8 cellular contexts compared by ENCODE assay signal in the genomic region with DNA sequence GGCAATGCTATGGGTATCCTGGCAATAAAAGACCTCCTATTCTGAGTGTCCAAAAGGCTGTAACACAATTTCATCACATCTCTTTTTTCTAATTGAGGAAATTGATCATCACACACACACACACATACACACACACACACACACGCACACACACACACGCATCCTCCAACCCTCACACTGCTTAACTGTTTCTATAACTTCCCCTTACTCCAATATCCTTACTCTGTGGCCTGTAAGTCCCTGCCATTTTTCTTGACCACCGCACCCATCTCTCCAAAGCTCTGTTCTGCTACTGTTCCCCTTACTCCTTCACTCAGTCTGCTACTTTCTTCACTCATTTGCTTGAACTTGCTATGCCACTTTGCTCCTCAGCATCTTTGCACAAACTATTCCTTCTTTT.
"Had no signal": no experiment of that assay in that cellular context is flagged by ENCODE, and none has a peak within 500 bp of the region (broad histone marks: within the 10 kb centered on the region; RNA-seq: fewer than 3 reads in every experiment).

No MANE protein-coding gene starts in this region.

- H3K36me3 ChIP-seq: HAP-1 had no signal

- H2AFZ ChIP-seq: GM23248 had no signal

- H3K4me1 ChIP-seq: HAP-1 had no signal

- H3K9me3 ChIP-seq: HAP-1 had no signal

- H3K4me3 ChIP-seq: GM23248, HAP-1 had no signal

- H3K9me3 Mint-ChIP-seq: HFFc6 had no signal

- H3K4me3 Mint-ChIP-seq: HFFc6, IgD-negative memory B cell had no signal

- H3K27ac ChIP-seq: GM23248, HL-60 had no signal

- DNase-seq: GM23248, GOT3, H7, HFFc6 had no signal

- H3K27me3 Mint-ChIP-seq: IgD-negative memory B cell had no signal

- H3K27ac Mint-ChIP-seq: HFFc6 had no signal

- FAIRE-seq: HepG2 had no signal

- H3K9ac ChIP-seq: GM23248 had no signal
